1 cellular context compared by ENCODE assay signal in the genomic region with DNA sequence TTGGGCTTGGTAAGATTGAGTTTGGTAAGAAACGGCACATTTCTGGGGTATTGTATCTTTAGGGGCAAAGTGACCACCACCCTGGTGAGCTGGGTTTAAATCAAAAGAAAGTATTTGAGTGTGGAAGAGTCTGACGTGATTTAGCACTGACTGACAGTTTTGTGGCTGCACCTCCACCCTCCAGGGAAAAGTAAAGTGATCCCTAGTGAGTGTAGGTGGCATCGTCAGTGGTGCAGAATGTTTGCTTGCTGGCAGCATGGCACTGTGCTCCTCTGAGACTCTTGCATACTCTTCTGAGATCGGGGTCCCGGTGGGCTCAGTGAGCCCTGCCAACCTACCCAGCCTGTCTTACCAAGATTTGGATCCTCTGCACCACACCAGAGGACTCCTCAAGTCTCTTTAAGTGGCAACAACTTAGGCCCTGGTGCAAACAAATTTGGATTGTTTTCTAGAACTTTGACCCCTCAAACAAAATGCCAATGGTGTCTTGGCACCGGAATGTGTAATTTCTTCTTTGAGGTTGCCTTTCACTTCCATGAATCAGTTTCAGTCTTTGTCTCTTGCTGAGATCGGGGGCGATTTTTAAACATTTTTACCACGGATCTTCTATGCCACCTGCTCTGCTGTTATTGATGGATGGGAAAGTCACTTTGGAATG.
TF ChIP-seq lines count a peak whose summit lies in the region.

No MANE protein-coding gene starts in this region.

TF ChIP-seq in WTC11, 78 proteins besides CTCF, POLR2A, EP300 and RAD21 (continued from another document):
- TF ChIP-seq, protein P1, sequence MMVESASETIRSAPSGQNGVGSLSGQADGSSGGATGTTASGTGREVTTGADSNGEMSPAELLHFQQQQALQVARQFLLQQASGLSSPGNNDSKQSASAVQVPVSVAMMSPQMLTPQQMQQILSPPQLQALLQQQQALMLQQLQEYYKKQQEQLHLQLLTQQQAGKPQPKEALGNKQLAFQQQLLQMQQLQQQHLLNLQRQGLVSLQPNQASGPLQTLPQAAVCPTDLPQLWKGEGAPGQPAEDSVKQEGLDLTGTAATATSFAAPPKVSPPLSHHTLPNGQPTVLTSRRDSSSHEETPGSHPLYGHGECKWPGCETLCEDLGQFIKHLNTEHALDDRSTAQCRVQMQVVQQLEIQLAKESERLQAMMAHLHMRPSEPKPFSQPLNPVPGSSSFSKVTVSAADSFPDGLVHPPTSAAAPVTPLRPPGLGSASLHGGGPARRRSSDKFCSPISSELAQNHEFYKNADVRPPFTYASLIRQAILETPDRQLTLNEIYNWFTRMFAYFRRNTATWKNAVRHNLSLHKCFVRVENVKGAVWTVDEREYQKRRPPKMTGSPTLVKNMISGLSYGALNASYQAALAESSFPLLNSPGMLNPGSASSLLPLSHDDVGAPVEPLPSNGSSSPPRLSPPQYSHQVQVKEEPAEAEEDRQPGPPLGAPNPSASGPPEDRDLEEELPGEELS (CRISPR knock-in tag; IDR thresholded peaks at IDR 0.05) = no peak
- TF ChIP-seq NFE2L1 (CRISPR knock-in tag; IDR thresholded peaks at IDR 0.05) (no peak), FOXK1 (CRISPR knock-in tag; IDR thresholded peaks at IDR 0.05) (no peak), RORB (CRISPR knock-in tag; IDR thresholded peaks at IDR 0.05) (no peak), OVOL2 (CRISPR knock-in tag; IDR thresholded peaks at IDR 0.05; ENCODE audit: borderline replicate concordance) (no peak), NR3C1 (CRISPR knock-in tag; conservative IDR thresholded peaks at IDR 0.05; ENCODE audit: low read depth) (no peak), ZNF416 (CRISPR knock-in tag; IDR thresholded peaks at IDR 0.05) (no peak), ATF1 (CRISPR knock-in tag; IDR thresholded peaks at IDR 0.05) (no peak), RELA (CRISPR knock-in tag; IDR thresholded peaks at IDR 0.05; ENCODE audit: borderline replicate concordance) (no peak), ZBTB21 (CRISPR knock-in tag; IDR thresholded peaks at IDR 0.05; ENCODE audit: borderline replicate concordance) (no peak), TEAD4 (CRISPR knock-in tag; IDR thresholded peaks at IDR 0.05) (no peak)
- TF ChIP-seq, protein P2, sequence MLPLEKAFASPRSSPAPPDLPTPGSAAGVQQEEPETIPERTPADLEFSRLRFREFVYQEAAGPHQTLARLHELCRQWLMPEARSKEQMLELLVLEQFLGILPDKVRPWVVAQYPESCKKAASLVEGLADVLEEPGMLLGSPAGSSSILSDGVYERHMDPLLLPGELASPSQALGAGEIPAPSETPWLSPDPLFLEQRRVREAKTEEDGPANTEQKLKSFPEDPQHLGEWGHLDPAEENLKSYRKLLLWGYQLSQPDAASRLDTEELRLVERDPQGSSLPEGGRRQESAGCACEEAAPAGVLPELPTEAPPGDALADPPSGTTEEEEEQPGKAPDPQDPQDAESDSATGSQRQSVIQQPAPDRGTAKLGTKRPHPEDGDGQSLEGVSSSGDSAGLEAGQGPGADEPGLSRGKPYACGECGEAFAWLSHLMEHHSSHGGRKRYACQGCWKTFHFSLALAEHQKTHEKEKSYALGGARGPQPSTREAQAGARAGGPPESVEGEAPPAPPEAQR (CRISPR knock-in tag; IDR thresholded peaks at IDR 0.05) = no peak
